Comparison of ENCODE assay signal across 17 cellular contexts in genomic region chr18:32060026-32060425, GRCh38. TPM values are rescaled to one million over a fixed set of nuclear protein-coding genes. Genes with fewer than 3 reads are reported as not detected.
DNase-seq lines count a peak whose midpoint lies in the region; ATAC-seq lines count a peak whose summit lies in the region.
"Had no signal": no experiment of that assay in that cellular context is flagged by ENCODE, and none has a peak within 500 bp of the region (broad histone marks: within the 10 kb centered on the region; RNA-seq: fewer than 3 reads in every experiment).

No MANE protein-coding gene starts in this region.

- intact Hi-C loops in CD4-positive, alpha-beta memory T cell (cut with micrococcal nuclease) = no loop called here
- intact Hi-C loops in cardiac septum (cut with DNase I) = no loop called here

- H3K27me3 Mint-ChIP-seq in CD4-positive, alpha-beta memory T cell = no peaks in the 10 kb centered on the region
- H3K27me3 Mint-ChIP-seq in T-helper 17 cell = no peaks in the 10 kb centered on the region
- no peaks in the 10 kb centered on the region for H3K27me3 Mint-ChIP-seq in effector memory CD8-positive, alpha-beta T cell
- H3K27me3 Mint-ChIP-seq: IgD-negative memory B cell had no signal

- peaks cover 0 to 4% (median 0%) of the 10 kb centered on the region in 11 experiments; a peak in 1 of 22 replicates for H4K20me1 ChIP-seq in BLaER1 treated with 17β-estradiol and CSF1 and Interleukin-3, amounts not matched to agents 10 nM and 100 nM

- H3K4me1 ChIP-seq in BLaER1 treated with 17β-estradiol and CSF1 and Interleukin-3, amounts not matched to agents 10 nM and 100 nM = peaks cover 6 to 21% (median 14%) of the 10 kb centered on the region in 10 experiments; a peak in 17 of 20 replicates
- H3K4me1 ChIP-seq in CD4-positive, alpha-beta memory T cell (ENCODE audit: insufficient read depth, low read length) = peaks cover 38% of the 10 kb centered on the region
- H3K4me1 ChIP-seq: Caco-2 had no signal

- H3K9me3 Mint-ChIP-seq in CD4-positive, alpha-beta memory T cell = peaks cover 0 to 1% (median 0%) of the 10 kb centered on the region in 8 donors
- no peaks in the 10 kb centered on the region for H3K9me3 Mint-ChIP-seq in effector memory CD8-positive, alpha-beta T cell

- no peak overlapping the region for H3K9ac ChIP-seq in BLaER1 treated with 17β-estradiol and CSF1 and Interleukin-3, amounts not matched to agents 10 nM and 100 nM
- H3K9ac ChIP-seq: SK-N-SH had no signal

- POLR2A ChIA-PET in CD4-positive, alpha-beta memory T cell (lab: Charles Lee; ENCODE audit: partially characterized antibody) = interaction anchor here (1.2 to 3.1 kb wide), 3 partner anchors 25 to 41 kb away, joined by 3 to 27 read pairs (median 5); partner anchors contain the start of gene RNF125

- H3K36me3 Mint-ChIP-seq in CD4-positive, alpha-beta memory T cell = peaks cover 42 to 60% of the 10 kb centered on the region in 2 donors
- peaks cover 2% of the 10 kb centered on the region for H3K36me3 Mint-ChIP-seq in T-helper 17 cell (ENCODE audit: low read depth)
- H3K36me3 Mint-ChIP-seq in effector memory CD8-positive, alpha-beta T cell (ENCODE audit: insufficient read depth) = peaks cover 65% of the 10 kb centered on the region

- H3K9me3 ChIP-seq in BLaER1 treated with 17β-estradiol and CSF1 and Interleukin-3, amounts not matched to agents 10 nM and 100 nM (replicated peaks in 1 of 11) = peaks cover 0 to 18% (median 4%) of the 10 kb centered on the region in 11 experiments; a peak in 11 of 22 replicates
- H3K9me3 ChIP-seq in CD4-positive, alpha-beta memory T cell (ENCODE audit: control insufficient read depth in 1 of 2, low read length in 2 of 2) = no peaks in the 10 kb centered on the region
- H3K9me3 ChIP-seq in T-helper 17 cell (ENCODE audit: control insufficient read depth, low read length, poor library complexity, severe bottlenecking) = no peaks in the 10 kb centered on the region
- H3K9me3 ChIP-seq: Caco-2, HAP-1, SK-N-SH had no signal

- H3K4me2 ChIP-seq in BLaER1 treated with 17β-estradiol and CSF1 and Interleukin-3, amounts not matched to agents 10 nM and 100 nM = peak overlapping the region in 6 of 11 experiments; percentile 1 to 37 (median 21); a peak in 10 of 22 replicates
- H3K4me2 ChIP-seq: SK-N-SH had no signal

- H3K27me3 ChIP-seq in BLaER1 treated with 17β-estradiol and CSF1 and Interleukin-3, amounts not matched to agents 10 nM and 100 nM = no peaks in the 10 kb centered on the region
- H3K27me3 ChIP-seq in CD4-positive, alpha-beta memory T cell (ENCODE audit: insufficient read depth, low read length) = no peaks in the 10 kb centered on the region

- peaks cover 51 to 97% (median 83%) of the 10 kb centered on the region in 11 experiments for H3K36me3 ChIP-seq in BLaER1 treated with 17β-estradiol and CSF1 and Interleukin-3, amounts not matched to agents 10 nM and 100 nM
- H3K36me3 ChIP-seq in CD4-positive, alpha-beta memory T cell (ENCODE audit: insufficient read depth, low read length) = peaks cover 6% of the 10 kb centered on the region
- H3K36me3 ChIP-seq: HAP-1 had no signal

- peak overlapping the region in 3 of 8 donors; percentile 1 to 44 (median 31) for H3K4me3 Mint-ChIP-seq in CD4-positive, alpha-beta memory T cell
- H3K4me3 Mint-ChIP-seq in T-helper 17 cell = peak overlapping the region; percentile 15
- H3K4me3 Mint-ChIP-seq in effector memory CD8-positive, alpha-beta T cell = no peak overlapping the region
- H3K4me3 Mint-ChIP-seq: IgD-negative memory B cell had no signal

- H3K27ac Mint-ChIP-seq in CD4-positive, alpha-beta memory T cell = peak overlapping the region in 6 of 7 donors; percentile 8 to 71 (median 43)
- H3K27ac Mint-ChIP-seq in T-helper 17 cell = peak overlapping the region; percentile 78
- H3K27ac Mint-ChIP-seq in effector memory CD8-positive, alpha-beta T cell = peak overlapping the region; percentile 11 to 16
- H3K27ac Mint-ChIP-seq: IgD-negative memory B cell had no signal

- CTCF ChIA-PET in CD4-positive, alpha-beta memory T cell (lab: Charles Lee; ENCODE audit: partially characterized antibody) = interaction anchor here (1.2 to 3.8 kb wide), 3 partner anchors 12 to 41 kb away, joined by 3 to 27 read pairs (median 13); partner anchors contain the start of gene RNF125

- H3K27ac ChIP-seq in BLaER1 treated with 17β-estradiol and CSF1 and Interleukin-3, amounts not matched to agents 10 nM and 100 nM = 0 out of 22 replicates have a peak overlapping the region, but pooled peaks of 2 of the 11 experiments have one; percentile 8 to 26
- no peak overlapping the region for H3K27ac ChIP-seq in CD4-positive, alpha-beta memory T cell (ENCODE audit: low read depth, low read length)

- peaks cover 38 to 66% (median 51%) of the 10 kb centered on the region in 4 donors for H3K4me1 Mint-ChIP-seq in CD4-positive, alpha-beta memory T cell
- peaks cover 25% of the 10 kb centered on the region for H3K4me1 Mint-ChIP-seq in T-helper 17 cell
- H3K4me1 Mint-ChIP-seq in effector memory CD8-positive, alpha-beta T cell (ENCODE audit: low read depth in 2 of 2) = peaks cover 29 to 42% of the 10 kb centered on the region in 2 donors

- H3K4me3 ChIP-seq in BLaER1 treated with 17β-estradiol and CSF1 and Interleukin-3, amounts not matched to agents 10 nM and 100 nM = no peak overlapping the region
- no peak overlapping the region for H3K4me3 ChIP-seq in CD4-positive, alpha-beta memory T cell (ENCODE audit: low read length in 2 of 2)
- H3K4me3 ChIP-seq: GM12878, HAP-1 had no signal

- no peak for DNase-seq in CD4-positive, alpha-beta memory T cell
- no peak for DNase-seq in T-helper 17 cell
- no peak for DNase-seq in effector memory CD8-positive, alpha-beta T cell
- no peak for DNase-seq in NCI-H1417 treated with DMSO at 0.1 percent for 48 hours (lab: John Stamatoyannopoulos, UW)
- no peak for DNase-seq in cardiac septum (ENCODE audit: low spot score)
- DNase-seq in stimulated activated CD4-positive, alpha-beta T cell treated with anti-CD3 and anti-CD28 coated beads, Interleukin-4, amount 100 ng/mL, for 1 hour = no peak
- no peak for DNase-seq in NCI-H748 treated with DMSO at 0.1 percent for 48 hours (lab: John Stamatoyannopoulos, UW)
- DNase-seq: Caco-2, NCI-H1048, NCI-H1694, NCI-H69, SK-N-SH had no signal

- ATAC-seq in T-helper 17 cell = peak; percentile 25
- ATAC-seq in effector memory CD8-positive, alpha-beta T cell (replicated peaks) = no peak
- ATAC-seq: GM12878, Right ventricle myocardium inferior had no signal

RNA-seq across cellular contexts. Expression of gene RNF138, which starts 31.6 kb away (rescaled TPM):
- total RNA-seq in CD4-positive, alpha-beta memory T cell = 10 to 100 TPM; 58.1 to 61.8 TPM
- 10 to 100 TPM; 74.6 to 83.2 TPM for polyA plus RNA-seq in CD4-positive, alpha-beta memory T cell
- total RNA-seq in T-helper 17 cell (100 to 1,000 TPM in 1 of 2 donors, 10 to 100 TPM in 1; 86.8 to 104 TPM), cardiac septum (8.6 TPM)

RNA-seq across cellular contexts. Expression of gene RNF125, which starts 41.4 kb away (rescaled TPM):
- total RNA-seq in CD4-positive, alpha-beta memory T cell = 10 to 100 TPM; 38.2 to 40.3 TPM
- polyA plus RNA-seq in CD4-positive, alpha-beta memory T cell = 10 to 100 TPM; 62.8 to 82.7 TPM
- total RNA-seq in T-helper 17 cell = 10 to 100 TPM; 50.6 to 72.6 TPM
- 1.5 TPM for total RNA-seq in cardiac septum

Comparison
In these comparisons a context has a peak if more than half of its experiments do, and no peak if none do; other contexts are left out.
1. H3K27ac Mint-ChIP-seq: peak in every context shown above with its lines; median percentile 78 in T-helper 17 cell; 43 in CD4-positive, alpha-beta memory T cell; 14 in effector memory CD8-positive, alpha-beta T cell.
2. RNA of gene RNF125, which starts 41.4 kb away (total RNA-seq): 50.6 to 72.6 TPM in T-helper 17 cell and 38.2 to 40.3 TPM in CD4-positive, alpha-beta memory T cell; 1.5 TPM in cardiac septum (single experiment); every median in the first group is over 10 times any median in the second.